ENCODE assay signal across 10 cellular contexts in the genomic region with DNA sequence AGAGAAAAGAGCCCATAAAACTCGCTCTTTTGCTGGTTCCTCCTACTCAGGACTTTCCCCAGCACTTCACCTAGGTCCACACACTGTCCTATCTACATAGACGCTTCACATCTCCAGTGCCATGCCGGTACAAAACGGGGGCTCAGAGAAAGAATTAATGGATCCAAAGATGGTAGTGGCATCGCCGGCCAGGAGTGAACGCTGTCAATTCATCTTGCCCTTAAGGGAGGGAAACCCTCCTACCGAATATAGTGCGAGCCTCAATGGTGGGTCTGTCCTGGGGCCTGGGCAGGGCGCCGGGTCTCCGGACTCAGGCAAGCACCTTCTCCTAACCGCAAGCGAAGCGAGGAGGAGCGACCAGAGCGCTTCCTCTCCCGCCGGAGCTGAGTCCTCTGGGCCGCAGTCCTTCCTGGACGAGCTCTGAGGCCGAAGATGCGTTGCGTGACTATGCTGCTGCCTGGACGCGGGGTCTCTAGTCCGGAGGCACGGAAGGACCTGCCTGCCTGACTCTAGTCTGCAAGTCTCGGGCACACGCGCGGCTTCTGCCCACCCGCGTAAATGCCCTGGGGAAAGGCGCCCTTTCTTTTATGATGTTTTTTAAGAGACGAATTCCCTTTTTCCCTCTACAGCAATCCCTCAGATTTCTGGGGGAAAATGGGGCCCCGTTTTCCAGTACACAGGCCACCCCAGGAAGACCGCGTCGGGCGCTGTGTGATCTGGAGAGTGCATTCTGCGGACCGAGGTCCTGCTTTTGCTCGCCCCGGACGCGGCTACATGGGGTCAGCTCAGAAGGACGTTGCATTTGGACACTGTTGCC.
DNase-seq lines count a peak whose midpoint lies in the region; ATAC-seq and TF ChIP-seq lines count a peak whose summit lies in the region.
"Had no signal": no experiment of that assay in that cellular context is flagged by ENCODE, and none has a peak within 500 bp of the region (broad histone marks: within the 10 kb centered on the region; RNA-seq: fewer than 3 reads in every experiment).

No MANE protein-coding gene starts in this region.

- CTCF ChIA-PET in activated naive CD4-positive, alpha-beta T cell treated with anti-CD3 and anti-CD28 coated beads for 36 hours (lab: Charles Lee), result no interaction called here
- CTCF ChIA-PET in A673 (lab: Charles Lee), result no interaction called here

- H3K27me3 ChIP-seq in duodenal mucosa (ENCODE audit: control insufficient read depth in 1 of 2, insufficient read depth in 2 of 2, low read length in 2 of 2), result no peaks in the 10 kb centered on the region
- H3K27me3 ChIP-seq in transverse colon, result peaks cover 81% of the 10 kb centered on the region
- H3K27me3 ChIP-seq in A673 (replicated peaks; ENCODE audit: insufficient read depth, low read depth, low read length, poor library complexity), result no peaks in the 10 kb centered on the region
- H3K27me3 ChIP-seq: thyroid gland had no signal

- H3K9ac ChIP-seq in duodenal mucosa (ENCODE audit: low read depth in 1 of 2, low read length in 2 of 2), result no peak overlapping the region

- H3K9me3 ChIP-seq in duodenal mucosa (ENCODE audit: control insufficient read depth in 1 of 2, low read length in 2 of 2) (no peaks in the 10 kb centered on the region), mucosa of descending colon (no peaks in the 10 kb centered on the region), transverse colon (no peaks in the 10 kb centered on the region), A673 (ENCODE audit: low read depth, low read length, poor library complexity, severe bottlenecking) (no peaks in the 10 kb centered on the region)
- H3K9me3 ChIP-seq: thyroid gland had no signal

- 44 to 69% methylated on average over 5 to 48 of the region's 48 CpGs for WGBS in transverse colon (ENCODE audit: low coverage in 1 of 2), 2 donors

- POLR2A ChIA-PET in A673 (lab: Charles Lee; ENCODE audit: low non-redundant PET), result interaction anchor here (0.6 kb wide), 1 partner anchor 1930 kb away, joined by 3 read pairs; no protein-coding TSS in a partner anchor

- no peak for DNase-seq in activated naive CD4-positive, alpha-beta T cell treated with anti-CD3 and anti-CD28 coated beads for 36 hours
- DNase-seq in activated naive CD4-positive, alpha-beta T cell treated with anti-CD3 and anti-CD28 coated beads, Interleukin-2, amount 50 U/mL, for 16 hours, result no peak
- DNase-seq in mucosa of descending colon, result peak; percentile 15 to 58 (median 41)
- peak; percentile 26 for DNase-seq in transverse colon
- no peak for DNase-seq in NK-92 (lab: John Stamatoyannopoulos, UW; ENCODE audit: unreplicated experiment)
- no peak for DNase-seq in A673 (ENCODE audit: low spot score)
- DNase-seq: NCI-H446 had no signal

- intact Hi-C loops in activated naive CD4-positive, alpha-beta T cell treated with anti-CD3 and anti-CD28 coated beads for 36 hours (cut with micrococcal nuclease), result no loop called here
- intact Hi-C loops in mucosa of descending colon (cut with DNase I, micrococcal nuclease), result no loop called here
- intact Hi-C loops in transverse colon (cut with DNase I; ENCODE audit: low total_unique reads), result no loop called here
- intact Hi-C loops in A673 (cut with micrococcal nuclease; ENCODE audit: unreplicated experiment), result loop anchor here (5.0 kb wide), 1 partner anchor 254 kb away; no protein-coding TSS in a partner anchor

- no peak for TF ChIP-seq EP300 in transverse colon (IDR thresholded peaks at IDR 0.05; ENCODE audit: low read depth)

- H3K9me3 Mint-ChIP-seq in activated naive CD4-positive, alpha-beta T cell treated with anti-CD3 and anti-CD28 coated beads for 36 hours, result no peaks in the 10 kb centered on the region

- TF ChIP-seq CTCF in mucosa of descending colon (IDR thresholded peaks at IDR 0.05), result no peak
- TF ChIP-seq CTCF in transverse colon (IDR thresholded peaks at IDR 0.05), result no peak
- no peak for TF ChIP-seq CTCF in A673 (conservative IDR thresholded peaks at IDR 0.05; ENCODE audit: low read depth, low read length)

- ATAC-seq in mucosa of descending colon (peak; percentile 30), HG03139 (IDR thresholded peaks at IDR 0.05; ENCODE audit: unreplicated experiment) (no peak)

- H3K4me3 Mint-ChIP-seq in activated naive CD4-positive, alpha-beta T cell treated with anti-CD3 and anti-CD28 coated beads for 36 hours, result peak overlapping the region; percentile 30

- no peak overlapping the region for H3K27ac Mint-ChIP-seq in activated naive CD4-positive, alpha-beta T cell treated with anti-CD3 and anti-CD28 coated beads for 36 hours

- peaks cover 9% of the 10 kb centered on the region for H3K4me1 Mint-ChIP-seq in activated naive CD4-positive, alpha-beta T cell treated with anti-CD3 and anti-CD28 coated beads for 36 hours (ENCODE audit: low read depth)

- H3K36me3 Mint-ChIP-seq in activated naive CD4-positive, alpha-beta T cell treated with anti-CD3 and anti-CD28 coated beads for 36 hours (ENCODE audit: low read depth), result no peaks in the 10 kb centered on the region

- no TSS peak for BruUV-seq in A673 (replicated peaks; lab: Mats Ljungman, UMichigan)

- peaks cover 76% of the 10 kb centered on the region for H3K27me3 Mint-ChIP-seq in activated naive CD4-positive, alpha-beta T cell treated with anti-CD3 and anti-CD28 coated beads for 36 hours (ENCODE audit: low read depth)

- TF ChIP-seq POLR2A in transverse colon (IDR thresholded peaks at IDR 0.05), result no peak

- H3K36me3 ChIP-seq in duodenal mucosa (ENCODE audit: control insufficient read depth in 1 of 2, insufficient read depth in 2 of 2, low read length in 2 of 2), result no peaks in the 10 kb centered on the region
- no peaks in the 10 kb centered on the region for H3K36me3 ChIP-seq in mucosa of descending colon (ENCODE audit: low read depth)
- no peaks in the 10 kb centered on the region for H3K36me3 ChIP-seq in transverse colon
- H3K36me3 ChIP-seq in A673 (ENCODE audit: insufficient read depth, low read length, poor library complexity, severe bottlenecking), result no peaks in the 10 kb centered on the region
- H3K36me3 ChIP-seq: thyroid gland had no signal

- H3K4me1 ChIP-seq in duodenal mucosa (ENCODE audit: control insufficient read depth in 1 of 2, insufficient read depth in 2 of 2, low read length in 2 of 2), result peaks cover 4 to 15% of the 10 kb centered on the region in 2 donors
- peaks cover 10% of the 10 kb centered on the region for H3K4me1 ChIP-seq in mucosa of descending colon (ENCODE audit: low read depth)
- peaks cover 9 to 34% (median 16%) of the 10 kb centered on the region in 4 donors for H3K4me1 ChIP-seq in transverse colon
- H3K4me1 ChIP-seq in A673 (ENCODE audit: insufficient read depth, low read length, poor library complexity, severe bottlenecking), result no peaks in the 10 kb centered on the region

- H3K27ac ChIP-seq in duodenal mucosa (ENCODE audit: low read depth, low read length) (no peak overlapping the region), transverse colon (peak overlapping the region in 1 of 4 donors; percentile 21), A673 (ENCODE audit: low read depth, low read length, poor library complexity, severe bottlenecking) (no peak overlapping the region)
- H3K27ac ChIP-seq: thyroid gland had no signal

- in situ Hi-C loops in transverse colon (cut with MboI; ENCODE audit: low pct_ligation_motif_present in 1 of 4, low pct_unique_long_range_greater_than_20kb in 1 of 4, low sequenced_read_pairs in 3 of 4), result no loop called here

- H3K4me3 ChIP-seq in duodenal mucosa (ENCODE audit: low read depth in 1 of 2, low read length in 2 of 2) (peak overlapping the region; percentile 37 to 50), mucosa of descending colon (no peak overlapping the region), transverse colon (peak overlapping the region in 1 of 4 donors; percentile 10), A673 (ENCODE audit: low read depth, low read length, poor library complexity, severe bottlenecking) (no peak overlapping the region)
- H3K4me3 ChIP-seq: thyroid gland had no signal

Comparison
In these comparisons a context has a peak if more than half of its experiments do, and no peak if none do; other contexts are left out.
1. DNase-seq: peak in mucosa of descending colon (3 of 3) and transverse colon (single experiment); none in activated naive CD4-positive, alpha-beta T cell treated with anti-CD3 and anti-CD28 coated beads for 36 hours (single experiment), activated naive CD4-positive, alpha-beta T cell treated with anti-CD3 and anti-CD28 coated beads, Interleukin-2, amount 50 U/mL, for 16 hours (single experiment), NK-92 (single experiment) and A673 (single experiment).
2. H3K4me3 ChIP-seq: peak in duodenal mucosa (2 of 2); none in mucosa of descending colon (single experiment) and A673 (single experiment).